Comparison of ENCODE assay signal across 1 cellular context in genomic region chr1:10432910-10433785, GRCh38.
TF ChIP-seq lines count a peak whose summit lies in the region.

No MANE protein-coding gene starts in this region.

TF ChIP-seq in K562, 482 proteins besides CTCF, POLR2A, EP300 and RAD21:
- TF ChIP-seq MEIS2 (IDR thresholded peaks at IDR 0.05; ENCODE audit: partially characterized antibody) (peak; percentile 51), ZFP30 (CRISPR knock-in tag; IDR thresholded peaks at IDR 0.05; ENCODE audit: borderline replicate concordance) (no peak)
